ENCODE assay signal across 9 cellular contexts in the genomic region with DNA sequence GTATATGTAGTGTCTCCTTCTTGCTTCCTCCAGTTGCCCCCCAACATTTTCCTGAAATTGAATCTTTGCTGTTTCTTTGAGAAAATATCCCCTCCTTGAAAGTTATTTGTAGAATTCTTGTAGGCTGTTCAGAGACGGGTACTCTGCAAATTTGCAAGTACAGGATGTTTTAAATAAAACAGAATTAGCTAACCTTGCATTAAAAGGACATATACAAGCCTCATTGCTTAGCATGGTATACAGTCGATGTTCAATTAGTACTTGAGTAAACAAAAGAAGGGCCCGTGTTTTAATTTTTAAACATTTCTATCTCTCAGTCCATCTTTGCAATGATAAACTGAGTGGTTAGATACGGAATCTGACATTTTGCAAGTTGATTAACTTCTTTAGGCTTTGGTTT.
"Had no signal": no experiment of that assay in that cellular context is flagged by ENCODE, and none has a peak within 500 bp of the region (broad histone marks: within the 10 kb centered on the region; RNA-seq: fewer than 3 reads in every experiment).

No MANE protein-coding gene starts in this region.

- ATAC-seq: HCT116 had no signal

- H3K27ac Mint-ChIP-seq: HFFc6 had no signal

- H3K9me3 Mint-ChIP-seq: HFFc6 had no signal

- H3K27ac ChIP-seq: GM23248, KMS-11 had no signal

- H3K9ac ChIP-seq: GM23248, KMS-11 had no signal

- DNase-seq: GM23248, GOT3, H7, HFFc6, IMR-90, KBM-7 had no signal

- H2AFZ ChIP-seq: GM23248 had no signal

- H3K9me3 ChIP-seq: HAP-1 had no signal

- H3K4me3 Mint-ChIP-seq: HFFc6 had no signal

- H3K36me3 ChIP-seq: HAP-1 had no signal

- H3K4me3 ChIP-seq: GM23248, HAP-1 had no signal

- H3K4me2 ChIP-seq: KMS-11 had no signal
